In genomic region chr6:52417675-52418111, GRCh38 we compare ENCODE assay signal across 14 cellular contexts. TPM values are rescaled to one million over a fixed set of nuclear protein-coding genes. Genes with fewer than 3 reads are reported as not detected.
A peak's percentile ranks its signal among the peaks of the same experiment; 100 is the strongest.
DNase-seq lines count a peak whose midpoint lies in the region; ATAC-seq, FAIRE-seq and TF ChIP-seq lines count a peak whose summit lies in the region.
"Had no signal": no experiment of that assay in that cellular context is flagged by ENCODE, and none has a peak within 500 bp of the region (broad histone marks: within the 10 kb centered on the region; RNA-seq: fewer than 3 reads in every experiment).

No MANE protein-coding gene starts in this region.

- peaks cover 28% of the 10 kb centered on the region; the same call in 2 of the 3 replicates for H3K4me1 ChIP-seq in A549

- H3K9me3 ChIP-seq in A549 = no peaks in the 10 kb centered on the region

- no peak overlapping the region for H3K4me3 Mint-ChIP-seq in WTC11

- TF ChIP-seq EP300 in A549 (IDR thresholded peaks at IDR 0.05) = no peak

- H3K27ac Mint-ChIP-seq in WTC11 = peak overlapping the region; percentile 75; the same call in 1 of the 2 replicates

- no peaks in the 10 kb centered on the region for H3K36me3 Mint-ChIP-seq in WTC11
- H3K36me3 Mint-ChIP-seq: CD4-positive, CD25-positive, alpha-beta regulatory T cell had no signal

- H3K4me2 ChIP-seq in A549 = no peak overlapping the region

- CTCF ChIA-PET in A549 (lab: Yijun Ruan, JAX) (interaction anchor here (1.1 to 6.8 kb wide), 12 partner anchors 10 to 252 kb away, joined by 4 to 86 read pairs (median 14); no protein-coding TSS in a partner anchor), WTC11 (lab: Charles Lee) (interaction anchor here (0.7 to 3.1 kb wide), 4 partner anchors 10 to 258 kb away, joined by 3 to 10 read pairs (median 5); no protein-coding TSS in a partner anchor)

- TF ChIP-seq POLR2A in A549 (IDR thresholded peaks at IDR 0.05; ENCODE audit: low read length) = no peak

- peak in 1 of 2 experiments; percentile 10 for DNase-seq in A549 (ENCODE audit: low read depth in 1 of 2, low spot score in 1 of 2)
- DNase-seq in HFF-Myc (ENCODE audit: extremely low read depth, low read depth) = peak; percentile 77
- no peak for DNase-seq in WTC11 (ENCODE audit: low spot score)
- no peak for DNase-seq in left ventricle myocardium superior
- DNase-seq in ureter (ENCODE audit: low spot score) = no peak
- DNase-seq in UCSD-AML1 (lab: John Stamatoyannopoulos, UW; ENCODE audit: unreplicated experiment) = no peak
- no peak for DNase-seq in D721Med (ENCODE audit: insufficient read length, low spot score)
- DNase-seq in central memory CD4-positive, alpha-beta T cell = no peak
- DNase-seq: CD4-positive, CD25-positive, alpha-beta regulatory T cell; NCI-H748 treated with DMSO at 0.1 percent for 48 hours; posterior cingulate gyrus; substantia nigra had no signal

- no peaks in the 10 kb centered on the region for H3K27me3 Mint-ChIP-seq in WTC11 (ENCODE audit: low read depth)

- 75% methylated on average over 5 of the region's 5 CpGs for WGBS in A549 (ENCODE audit: missing lambda C conversion rate)

- TF ChIP-seq CTCF in A549 (IDR thresholded peaks at IDR 0.05) (no peak), HFF-Myc (IDR thresholded peaks at IDR 0.05; ENCODE audit: low read depth, low read length, missing control alignments) (no peak), WTC11 (IDR thresholded peaks at IDR 0.05) (no peak), D721Med (IDR thresholded peaks at IDR 0.05; ENCODE audit: insufficient read depth, missing control alignments) (no peak)

- no peak for TF ChIP-seq RAD21 in A549 (conservative IDR thresholded peaks at IDR 0.05 in 1 of 2, IDR thresholded peaks at IDR 0.05 in 1 of 2)

- peak overlapping the region; percentile 26 to 60; a peak in 2 of 6 replicates for H3K27ac ChIP-seq in A549
- H3K27ac ChIP-seq: foreskin keratinocyte, HL-60 had no signal

- no peaks in the 10 kb centered on the region for H3K9me3 Mint-ChIP-seq in WTC11

- no peak for ATAC-seq in A549
- no peak for ATAC-seq in WTC11
- ATAC-seq in left ventricle myocardium superior = peak; percentile 72
- ATAC-seq: foreskin keratinocyte had no signal

- POLR2A ChIA-PET in A549 (lab: Yijun Ruan, JAX) = no interaction called here
- POLR2A ChIA-PET in WTC11 (lab: Charles Lee) = no interaction called here

- no peak for FAIRE-seq in A549 (lab: Jason Lieb, UNC)
- FAIRE-seq in D721Med (lab: Jason Lieb, UNC) = no peak

- intact Hi-C loops in left ventricle myocardium superior (cut with micrococcal nuclease) = loop anchor here (2.0 to 5.0 kb wide), 3 partner anchors 85 to 245 kb away; no protein-coding TSS in a partner anchor

- H3K4me1 Mint-ChIP-seq in WTC11 = peaks cover 10% of the 10 kb centered on the region

- no peak overlapping the region for H3K4me3 ChIP-seq in A549
- no peak overlapping the region for H3K4me3 ChIP-seq in HFF-Myc (replicated peaks; ENCODE audit: low read depth, low read length)

TF ChIP-seq in A549, 52 proteins besides CTCF, POLR2A, EP300 and RAD21:
- peak; percentile 63 for TF ChIP-seq MAFK (IDR thresholded peaks at IDR 0.05; ENCODE audit: partially characterized antibody)
- no peak for TF ChIP-seq TFCP2L1 (CRISPR knock-in tag; IDR thresholded peaks at IDR 0.05)

TF ChIP-seq in WTC11, 78 proteins besides CTCF, POLR2A, EP300 and RAD21 (continues in another document):
- no peak for TF ChIP-seq ZBTB43 (CRISPR knock-in tag; IDR thresholded peaks at IDR 0.05)
- TF ChIP-seq ARID4B (CRISPR knock-in tag; IDR thresholded peaks at IDR 0.05; ENCODE audit: borderline replicate concordance) = no peak
- TF ChIP-seq ZNF263 (CRISPR knock-in tag; IDR thresholded peaks at IDR 0.05; ENCODE audit: low read depth) = no peak
- no peak for TF ChIP-seq FOXP1 (CRISPR knock-in tag; IDR thresholded peaks at IDR 0.05; ENCODE audit: borderline replicate concordance)
- no peak for TF ChIP-seq GTF2I (CRISPR knock-in tag; conservative IDR thresholded peaks at IDR 0.05)
- TF ChIP-seq ESRRA (CRISPR knock-in tag; IDR thresholded peaks at IDR 0.05; ENCODE audit: borderline replicate concordance) = no peak
- TF ChIP-seq ZSCAN18 (CRISPR knock-in tag; IDR thresholded peaks at IDR 0.05) = no peak
- no peak for TF ChIP-seq JUN (CRISPR knock-in tag; IDR thresholded peaks at IDR 0.05)
- no peak for TF ChIP-seq FOXJ3 (CRISPR knock-in tag; IDR thresholded peaks at IDR 0.05; ENCODE audit: borderline replicate concordance)

RNA-seq across cellular contexts. Expression of gene EFHC1, which starts 2.4 kb away (rescaled TPM):
- polyA plus RNA-seq in A549 (2011; rRNA removed) (43.5 and 46.7 TPM in 2 replicates), A549 (2017; fragmentation: RNase III; extraction: RNeasy Plus Mini Kit Qiagen cat#74134 plus additional on column Dnase treatment) (14.0 to 16.5 TPM (median 15.2 TPM) in 3 replicates)
- polyA plus RNA-seq in A549 (2012; cell fraction: cytosol; rRNA removed) = 7.7 and 9.7 TPM in 2 replicates
- polyA plus RNA-seq in A549 (2012; cell fraction: nucleus; rRNA removed) = 51.9 and 66.6 TPM in 2 replicates
- 17.2 and 29.8 TPM in 2 replicates for polyA minus RNA-seq in A549 (2011; rRNA and poly(A)+ RNA removed)
- total RNA-seq in WTC11 (2021) (13.4 to 19.2 TPM (median 15.5 TPM) in 3 replicates), left ventricle myocardium superior (6.2 TPM), ureter (20.4 TPM)

RNA-seq across cellular contexts. Expression of gene PAQR8, which starts 55.7 kb away (rescaled TPM):
- 1.2 and 1.3 TPM in 2 replicates for polyA plus RNA-seq in A549 (2011; rRNA removed)
- polyA plus RNA-seq in A549 (2012; cell fraction: cytosol; rRNA removed) = 0.24 and 0.35 TPM in 2 replicates
- polyA plus RNA-seq in A549 (2012; cell fraction: nucleus; rRNA removed) = 0.27 and 0.36 TPM in 2 replicates
- 0.50 to 0.84 TPM (median 0.80 TPM) in 3 replicates for polyA plus RNA-seq in A549 (2017; fragmentation: RNase III; extraction: RNeasy Plus Mini Kit Qiagen cat#74134 plus additional on column Dnase treatment)
- 0.99 and 1.6 TPM in 2 replicates for polyA minus RNA-seq in A549 (2011; rRNA and poly(A)+ RNA removed)
- 11.1 to 12.5 TPM (median 11.7 TPM) in 3 replicates for total RNA-seq in WTC11 (2021)
- total RNA-seq in left ventricle myocardium superior = 1.8 TPM
- 20.5 TPM for total RNA-seq in ureter
